In genomic region chr3:12840148-12840547, GRCh38 we compare ENCODE assay signal across 7 cellular contexts. TPM values are rescaled to one million over a fixed set of nuclear protein-coding genes. Genes with fewer than 3 reads are reported as not detected.
DNase-seq lines count a peak whose midpoint lies in the region; ATAC-seq and TF ChIP-seq lines count a peak whose summit lies in the region.
"Not testable (repeated sequence)": the region's sequence is repeated elsewhere in the genome, so short reads cannot be mapped to it uniquely, and the experiment has no call there.

No MANE protein-coding gene starts in this region.

- not testable (repeated sequence) for TF ChIP-seq POLR2A in sigmoid colon (IDR thresholded peaks at IDR 0.05)

- H3K36me3 Mint-ChIP-seq in central memory CD8-positive, alpha-beta T cell (ENCODE audit: insufficient read depth) = peaks cover 54% of the 10 kb centered on the region
- H3K36me3 Mint-ChIP-seq in glutamatergic neuron (ENCODE audit: unreplicated experiment) = not testable (repeated sequence)

- not testable (repeated sequence) for H3K9me3 Mint-ChIP-seq in central memory CD8-positive, alpha-beta T cell; glutamatergic neuron (ENCODE audit: unreplicated experiment)

- H3K4me3 Mint-ChIP-seq in central memory CD8-positive, alpha-beta T cell = peak overlapping the region; percentile 91
- H3K4me3 Mint-ChIP-seq in glutamatergic neuron (ENCODE audit: unreplicated experiment) = peak overlapping the region; percentile 98

- H3K4me1 ChIP-seq in OCI-LY1 (ENCODE audit: insufficient read depth, low read length, severe bottlenecking) (peaks cover 32% of the 10 kb centered on the region), mesodermal cell (ENCODE audit: control insufficient read depth, insufficient read depth, low read length, poor library complexity, severe bottlenecking) (peaks cover 21% of the 10 kb centered on the region), sigmoid colon (peaks cover 0 to 42% (median 34%) of the 10 kb centered on the region in 4 donors)

- H3K9me3 ChIP-seq in OCI-LY1 (ENCODE audit: low read length); mesodermal cell (ENCODE audit: control insufficient read depth, low read length); sigmoid colon: not testable (repeated sequence)

- H3K9ac ChIP-seq in OCI-LY1 (ENCODE audit: low read length) = peak overlapping the region; percentile 98

- not testable (repeated sequence) for TF ChIP-seq CTCF in GM06990 (IDR thresholded peaks at IDR 0.05; ENCODE audit: insufficient read depth, low read length, poor library complexity, severe bottlenecking); OCI-LY1 (IDR thresholded peaks at IDR 0.05; ENCODE audit: low read length); glutamatergic neuron (IDR thresholded peaks at IDR 0.05; ENCODE audit: partially characterized antibody, unreplicated experiment); sigmoid colon (IDR thresholded peaks at IDR 0.05)

- 51 to 52% methylated on average over 5 to 9 of the region's 10 CpGs for WGBS in mesodermal cell (ENCODE audit: insufficient coverage in 2 of 2), 2 experiments
- 35 to 62% methylated on average over 10 of the region's 10 CpGs for WGBS in sigmoid colon, 2 donors

- H2AFZ ChIP-seq in OCI-LY1 (ENCODE audit: low read length) = not testable (repeated sequence)

- intact Hi-C loops in sigmoid colon (cut with DNase I) = loop anchor here (2.0 to 5.0 kb wide), 3 partner anchors 29 to 283 kb away; partner anchors contain the start of genes CAND2 and MKRN2

- H3K27me3 Mint-ChIP-seq in central memory CD8-positive, alpha-beta T cell; glutamatergic neuron (ENCODE audit: unreplicated experiment): not testable (repeated sequence)

- peak overlapping the region; percentile 99 for H3K27ac Mint-ChIP-seq in central memory CD8-positive, alpha-beta T cell (ENCODE audit: low read depth)
- peak overlapping the region; percentile 97 for H3K27ac Mint-ChIP-seq in glutamatergic neuron (ENCODE audit: unreplicated experiment)

- not testable (repeated sequence) for DNase-seq in GM06990 (ENCODE audit: extremely low read depth, insufficient read length); central memory CD8-positive, alpha-beta T cell (ENCODE audit: low spot score in 2 of 2); glutamatergic neuron; sigmoid colon
- peak; percentile 60 for DNase-seq in activated CD8-positive, alpha-beta memory T cell treated with anti-CD3 and anti-CD28 coated beads for 24 hours

- peaks cover 46% of the 10 kb centered on the region for H3K4me1 Mint-ChIP-seq in central memory CD8-positive, alpha-beta T cell
- H3K4me1 Mint-ChIP-seq in glutamatergic neuron (ENCODE audit: low read depth, unreplicated experiment) = peaks cover 17% of the 10 kb centered on the region

- H4K20me1 ChIP-seq in OCI-LY1 (ENCODE audit: insufficient read depth, low read length) = not testable (repeated sequence)

- H3K9me2 ChIP-seq in OCI-LY1 (ENCODE audit: low read depth, low read length) = not testable (repeated sequence)

- peak overlapping the region; percentile 79 for H3K4me2 ChIP-seq in OCI-LY1 (ENCODE audit: low read length)

- H3K27me3 ChIP-seq in GM06990 (replicated peaks; ENCODE audit: control insufficient read depth, insufficient read depth, low read length); OCI-LY1 (ENCODE audit: insufficient read depth, low read length); sigmoid colon: not testable (repeated sequence)

- not testable (repeated sequence) for H3F3A ChIP-seq in OCI-LY1 (ENCODE audit: insufficient read depth, low read length)

- H3K36me3 ChIP-seq in GM06990 (ENCODE audit: control insufficient read depth, insufficient read depth, low read length) = peaks cover 34% of the 10 kb centered on the region
- peaks cover 59% of the 10 kb centered on the region for H3K36me3 ChIP-seq in OCI-LY1 (ENCODE audit: insufficient read depth, low read length)
- peaks cover 54% of the 10 kb centered on the region for H3K36me3 ChIP-seq in mesodermal cell (ENCODE audit: control insufficient read depth, insufficient read depth, low read length)
- peaks cover 7 to 49% (median 34%) of the 10 kb centered on the region in 4 donors for H3K36me3 ChIP-seq in sigmoid colon

- H3K79me2 ChIP-seq in OCI-LY1 (ENCODE audit: insufficient read depth, low read length) = peaks cover 37% of the 10 kb centered on the region

- ATAC-seq in central memory CD8-positive, alpha-beta T cell (replicated peaks; ENCODE audit: extremely low read depth, poor library complexity, severe bottlenecking) = not testable (repeated sequence)

- not testable (repeated sequence) for H3K27ac ChIP-seq in OCI-LY1 (ENCODE audit: low read depth, low read length, poor library complexity, severe bottlenecking); mesodermal cell (ENCODE audit: low read depth, low read length, severe bottlenecking)
- H3K27ac ChIP-seq in sigmoid colon = peak overlapping the region; percentile 84 to 89 (median 88)

- not testable (repeated sequence) for TF ChIP-seq EP300 in sigmoid colon (IDR thresholded peaks at IDR 0.05)

- H3K4me3 ChIP-seq in GM06990 (replicated peaks; ENCODE audit: low read depth, low read length) = peak overlapping the region; percentile 99
- peak overlapping the region; percentile 98 for H3K4me3 ChIP-seq in OCI-LY1 (ENCODE audit: low read depth, low read length, poor library complexity, severe bottlenecking)
- peak overlapping the region; percentile 97 for H3K4me3 ChIP-seq in mesodermal cell (ENCODE audit: extremely low read depth, insufficient read depth, low read length, poor library complexity, severe bottlenecking)
- H3K4me3 ChIP-seq in sigmoid colon = peak overlapping the region; percentile 55 to 73 (median 62)

RNA-seq across cellular contexts. Expression of gene RPL32, which starts 1.2 kb away (rescaled TPM):
- total RNA-seq in glutamatergic neuron (ENCODE audit: unreplicated experiment) (966 TPM), sigmoid colon (1,000 to 10,000 TPM in 2 of 4 donors, 100 to 1,000 TPM in 2; 920 to 2,637 (median 1,036) TPM)
- 2,921 TPM for polyA plus RNA-seq in mesodermal cell (2013, experiment 1 of 2)
- 2,609 TPM for polyA plus RNA-seq in mesodermal cell (2013, experiment 2 of 2)
- polyA plus RNA-seq in sigmoid colon = 1,000 to 10,000 TPM; 1,772 to 3,640 (median 2,133) TPM

RNA-seq across cellular contexts. Expression of gene CAND2, which starts 43.7 kb away (rescaled TPM):
- total RNA-seq in glutamatergic neuron (ENCODE audit: unreplicated experiment) (8.8 TPM), sigmoid colon (10 to 100 TPM; 10.7 to 24.9 (median 14.6) TPM)
- 6.3 TPM for polyA plus RNA-seq in mesodermal cell (2013, experiment 1 of 2)
- 5.1 TPM for polyA plus RNA-seq in mesodermal cell (2013, experiment 2 of 2)
- 1 to 10 TPM in 1 of 3 donors, under 1 TPM in 1, not detected in 1; 0.60 to 1.5 TPM for polyA plus RNA-seq in sigmoid colon
